ENCODE assay signal across 37 cellular contexts in genomic region chr7:107319724-107320228, GRCh38.
"Had no signal": no experiment of that assay in that cellular context is flagged by ENCODE, and none has a peak within 500 bp of the region (broad histone marks: within the 10 kb centered on the region; RNA-seq: fewer than 3 reads in every experiment).

No MANE protein-coding gene starts in this region.

- H3K27ac Mint-ChIP-seq: activated B cell treated with CpG ODN at 0.5 μM for 24 hours; activated CD4-positive, alpha-beta memory T cell treated with anti-CD3 and anti-CD28 coated beads for 36 hours; activated CD4-positive, alpha-beta T cell treated with anti-CD3 and anti-CD28 coated beads, Interleukin-2, amount 10 ng/mL, durations not matched to agents 24 days and 14 days; activated CD8-positive, alpha-beta T cell treated with anti-CD3 and anti-CD28 coated beads for 36 hours; activated naive CD4-positive, alpha-beta T cell treated with anti-CD3 and anti-CD28 coated beads for 36 hours; activated naive CD4-positive, alpha-beta T cell treated with anti-CD3 and anti-CD28 coated beads, Interleukin-2, amount 50 U/mL, for 72 hours; activated naive CD8-positive, alpha-beta T cell treated with anti-CD3 and anti-CD28 coated beads for 36 hours; activated T-cell treated with anti-CD3 and anti-CD28 coated beads, Interleukin-2, amount 50 U/mL, for 72 hours; activated T-helper 1 cell treated with anti-CD3 and anti-CD28 coated beads, Interleukin-12 subunit alpha, Interleukin-12 subunit beta, Interleukin-2, Interleukin-4 antibody, amounts not matched to agents 30 ng/mL and 10 ng/mL and 1 ng/mL, durations not matched to agents 14 hours and 24 hours and 36 hours; activated T-helper 17 cell treated with anti-CD3 and anti-CD28 coated beads, Interleukin-2, amount 50 U/mL, for 72 hours; T-helper 1 cell treated with Interleukin-12 subunit alpha and Interleukin-12 subunit beta and Interleukin-4 antibody, amounts not matched to agents 30 μg/mL and 1 μg/mL, for 36 hours; T-helper 2 cell treated with Interferon-gamma antibody and Interleukin-4, amounts not matched to agents 5 μg/mL and 100 μg/mL, for 36 hours had no signal

- H3K4me1 ChIP-seq: breast epithelium had no signal

- H3K4me3 Mint-ChIP-seq: activated B cell treated with CpG ODN at 0.5 μM for 24 hours; activated CD4-positive, alpha-beta memory T cell treated with anti-CD3 and anti-CD28 coated beads for 36 hours; activated CD4-positive, alpha-beta T cell treated with anti-CD3 and anti-CD28 coated beads, Interleukin-2, amount 10 ng/mL, durations not matched to agents 24 days and 14 days; activated CD8-positive, alpha-beta T cell treated with anti-CD3 and anti-CD28 coated beads for 36 hours; activated naive CD4-positive, alpha-beta T cell treated with anti-CD3 and anti-CD28 coated beads for 36 hours; activated naive CD8-positive, alpha-beta T cell treated with anti-CD3 and anti-CD28 coated beads for 36 hours; activated T-cell treated with anti-CD3 and anti-CD28 coated beads, Interleukin-2, amount 50 U/mL, for 4 hours; activated T-cell treated with anti-CD3 and anti-CD28 coated beads, Interleukin-2, amount 50 U/mL, for 72 hours; activated T-helper 1 cell treated with anti-CD3 and anti-CD28 coated beads, Interleukin-12 subunit alpha, Interleukin-12 subunit beta, Interleukin-2, Interleukin-4 antibody, amounts not matched to agents 30 ng/mL and 10 ng/mL and 1 ng/mL, durations not matched to agents 14 hours and 24 hours and 36 hours; activated T-helper 17 cell treated with anti-CD3 and anti-CD28 coated beads, Interleukin-2, amount 50 U/mL, for 72 hours; T-helper 1 cell treated with Interleukin-12 subunit alpha and Interleukin-12 subunit beta and Interleukin-4 antibody, amounts not matched to agents 30 μg/mL and 1 μg/mL, for 36 hours; T-helper 2 cell treated with Interferon-gamma antibody and Interleukin-4, amounts not matched to agents 5 μg/mL and 100 μg/mL, for 36 hours had no signal

- H3K27ac ChIP-seq: adrenal gland, body of pancreas, brain microvascular endothelial cell, breast epithelium, VCaP had no signal

- H3K36me3 ChIP-seq: adrenal gland, brain microvascular endothelial cell, breast epithelium had no signal

- H3K4me3 ChIP-seq: adrenal gland, body of pancreas, breast epithelium had no signal

- H3K4me1 Mint-ChIP-seq: activated CD4-positive, alpha-beta T cell treated with anti-CD3 and anti-CD28 coated beads, Interleukin-2, amount 10 ng/mL, durations not matched to agents 24 days and 14 days; activated naive CD8-positive, alpha-beta T cell treated with anti-CD3 and anti-CD28 coated beads for 36 hours had no signal

- ATAC-seq: activated CD8-positive, alpha-beta T cell treated with anti-CD3 and anti-CD28 coated beads for 36 hours; activated naive CD4-positive, alpha-beta T cell treated with anti-CD3 and anti-CD28 coated beads, Interleukin-2, amount 50 U/mL, for 72 hours; activated T-cell treated with anti-CD3 and anti-CD28 coated beads, Interleukin-2, amount 50 U/mL, for 4 hours; activated T-cell treated with anti-CD3 and anti-CD28 coated beads, Interleukin-2, amount 50 U/mL, for 72 hours; activated T-helper 17 cell treated with anti-CD3 and anti-CD28 coated beads, Interleukin-2, amount 50 U/mL, for 72 hours; body of pancreas had no signal

- H3K9me3 Mint-ChIP-seq: activated B cell treated with CpG ODN at 0.5 μM for 24 hours; activated CD4-positive, alpha-beta memory T cell treated with anti-CD3 and anti-CD28 coated beads for 36 hours; activated CD4-positive, alpha-beta T cell treated with anti-CD3 and anti-CD28 coated beads, Interleukin-2, amount 10 ng/mL, durations not matched to agents 24 days and 14 days; activated CD8-positive, alpha-beta T cell treated with anti-CD3 and anti-CD28 coated beads for 36 hours; activated naive CD4-positive, alpha-beta T cell treated with anti-CD3 and anti-CD28 coated beads for 36 hours; activated naive CD4-positive, alpha-beta T cell treated with anti-CD3 and anti-CD28 coated beads, Interleukin-2, amount 50 U/mL, for 72 hours; activated naive CD8-positive, alpha-beta T cell treated with anti-CD3 and anti-CD28 coated beads for 36 hours; activated T-cell treated with anti-CD3 and anti-CD28 coated beads, Interleukin-2, amount 50 U/mL, for 4 hours; activated T-cell treated with anti-CD3 and anti-CD28 coated beads, Interleukin-2, amount 50 U/mL, for 72 hours; activated T-helper 1 cell treated with anti-CD3 and anti-CD28 coated beads, Interleukin-12 subunit alpha, Interleukin-12 subunit beta, Interleukin-2, Interleukin-4 antibody, amounts not matched to agents 30 ng/mL and 10 ng/mL and 1 ng/mL, durations not matched to agents 14 hours and 24 hours and 36 hours; activated T-helper 17 cell treated with anti-CD3 and anti-CD28 coated beads, Interleukin-2, amount 50 U/mL, for 72 hours; T-helper 1 cell treated with Interleukin-12 subunit alpha and Interleukin-12 subunit beta and Interleukin-4 antibody, amounts not matched to agents 30 μg/mL and 1 μg/mL, for 36 hours; T-helper 2 cell treated with Interferon-gamma antibody and Interleukin-4, amounts not matched to agents 5 μg/mL and 100 μg/mL, for 36 hours had no signal

- H3K27me3 ChIP-seq: adrenal gland, body of pancreas, brain microvascular endothelial cell, breast epithelium had no signal

- H3K9me3 ChIP-seq: adrenal gland, body of pancreas, breast epithelium had no signal

- H3K27me3 Mint-ChIP-seq: activated B cell treated with CpG ODN at 0.5 μM for 24 hours; activated CD4-positive, alpha-beta memory T cell treated with anti-CD3 and anti-CD28 coated beads for 36 hours; activated CD4-positive, alpha-beta T cell treated with anti-CD3 and anti-CD28 coated beads, Interleukin-2, amount 10 ng/mL, durations not matched to agents 24 days and 14 days; activated CD8-positive, alpha-beta T cell treated with anti-CD3 and anti-CD28 coated beads for 36 hours; activated naive CD8-positive, alpha-beta T cell treated with anti-CD3 and anti-CD28 coated beads for 36 hours; activated T-helper 17 cell treated with anti-CD3 and anti-CD28 coated beads, Interleukin-2, amount 50 U/mL, for 72 hours had no signal

- FAIRE-seq: astrocyte, TTC549 had no signal

- DNase-seq: activated B cell treated with CpG ODN at 0.5 μM for 24 hours; activated CD4-positive, alpha-beta memory T cell treated with anti-CD3 and anti-CD28 coated beads for 36 hours; activated CD4-positive, alpha-beta T cell treated with anti-CD3 and anti-CD28 coated beads for 4 hours; activated CD4-positive, alpha-beta T cell treated with anti-CD3 and anti-CD28 coated beads, Interleukin-2, amount 10 ng/mL, durations not matched to agents 24 days and 14 days; activated CD4-positive, alpha-beta T cell treated with anti-CD3 and anti-CD28 coated beads, Interleukin-2, amount 50 U/mL, for 1 hour; activated CD4-positive, alpha-beta T cell treated with anti-CD3 and anti-CD28 coated beads, Interleukin-2, amount 50 U/mL, for 4 hours; activated CD4-positive, CD25-positive, alpha-beta regulatory T cell treated with anti-CD3 and anti-CD28 coated beads, Interleukin-2, amount 50 U/mL, for 72 hours; activated CD8-positive, alpha-beta memory T cell treated with anti-CD3 and anti-CD28 coated beads, Interleukin-2, amount 50 U/mL, for 4 hours; activated CD8-positive, alpha-beta T cell treated with anti-CD3 and anti-CD28 coated beads for 36 hours; activated effector memory CD4-positive, alpha-beta T cell treated with anti-CD3 and anti-CD28 coated beads, Interleukin-2, amount 50 U/mL, for 16 hours; activated gamma-delta T cell treated with Interleukin-2 at 50 U/mL for 16 hours; activated naive CD4-positive, alpha-beta T cell; activated naive CD4-positive, alpha-beta T cell treated with anti-CD3 and anti-CD28 coated beads for 36 hours; activated naive CD4-positive, alpha-beta T cell treated with anti-CD3 and anti-CD28 coated beads, Interleukin-2, amount 50 U/mL, for 16 hours; activated naive CD8-positive, alpha-beta T cell treated with anti-CD3 and anti-CD28 coated beads for 36 hours; activated T-cell treated with anti-CD3 and anti-CD28 coated beads for 4 hours; activated T-cell treated with anti-CD3 and anti-CD28 coated beads, Interleukin-2, amount 50 U/mL, for 1 hour; activated T-cell treated with anti-CD3 and anti-CD28 coated beads, Interleukin-2, amount 50 U/mL, for 4 hours; activated T-cell treated with anti-CD3 and anti-CD28 coated beads, Interleukin-2, amount 50 U/mL, for 72 hours; amniotic stem cell; aorta; body of pancreas; brain microvascular endothelial cell; central memory CD4-positive, alpha-beta T cell; T-helper 1 cell; T-helper 2 cell; T-helper 9 cell had no signal
